21 cellular contexts compared by ENCODE assay signal in genomic region chr6:125759959-125760457, GRCh38. TPM values are rescaled to one million over a fixed set of nuclear protein-coding genes. Genes with fewer than 3 reads are reported as not detected.
"Had no signal": no experiment of that assay in that cellular context is flagged by ENCODE, and none has a peak within 500 bp of the region (broad histone marks: within the 10 kb centered on the region; RNA-seq: fewer than 3 reads in every experiment).

No MANE protein-coding gene starts in this region.

- H3K27me3 ChIP-seq: breast epithelium, ovary, right lobe of liver had no signal

- H3K27ac ChIP-seq: breast epithelium, ovary, psoas muscle, right lobe of liver, suprapubic skin had no signal

- DNase-seq: activated CD4-positive, alpha-beta T cell treated with anti-CD3 and anti-CD28 coated beads, Interleukin-2, amount 10 ng/mL, durations not matched to agents 7 days and 5 days; activated CD8-positive, alpha-beta memory T cell treated with anti-CD3 and anti-CD28 coated beads for 24 hours; activated CD8-positive, alpha-beta memory T cell treated with anti-CD3 and anti-CD28 coated beads, Interleukin-2, amount 50 U/mL, for 48 hours; activated effector memory CD4-positive, alpha-beta T cell treated with anti-CD3 and anti-CD28 coated beads, Interleukin-2, amount 50 U/mL, for 16 hours; activated naive CD4-positive, alpha-beta T cell treated with anti-CD3 and anti-CD28 coated beads, Interleukin-2, amount 50 U/mL, for 16 hours; activated T-cell treated with anti-CD3 and anti-CD28 coated beads, Interleukin-2, amount 50 U/mL, for 72 hours; cerebellar nuclear complex; effector CD8-positive, alpha-beta T cell; natural killer cell; ovary; psoas muscle; small intestine; stimulated activated CD4-positive, alpha-beta T cell treated with anti-CD3 and anti-CD28 coated beads, Interleukin-4, amount 100 ng/mL, for 1 hour; stimulated activated naive CD8-positive, alpha-beta T cell treated with anti-CD3 and anti-CD28 coated beads, Interleukin-15, amount 100 ng/mL, for 72 hours had no signal

- H3K9me3 ChIP-seq: breast epithelium, esophagus muscularis mucosa, ovary, psoas muscle, right lobe of liver, suprapubic skin had no signal

- H3K4me3 ChIP-seq: breast epithelium, esophagus muscularis mucosa, lung, ovary, psoas muscle, right lobe of liver, suprapubic skin had no signal

- ATAC-seq: activated CD4-positive, CD25-positive, alpha-beta regulatory T cell treated with anti-CD3 and anti-CD28 coated beads, Interleukin-2, amount 50 U/mL, for 24 hours; activated T-cell treated with anti-CD3 and anti-CD28 coated beads, Interleukin-2, amount 50 U/mL, for 72 hours; natural killer cell; psoas muscle; stimulated activated naive CD8-positive, alpha-beta T cell treated with anti-CD3 and anti-CD28 coated beads, Interleukin-15, amount 100 ng/mL, for 72 hours had no signal

- H3K36me3 ChIP-seq: breast epithelium, ovary, suprapubic skin had no signal

- H3K4me1 ChIP-seq: breast epithelium, esophagus muscularis mucosa, psoas muscle, right lobe of liver, suprapubic skin had no signal

RNA-seq across cellular contexts. Expression of gene HEY2, which starts 10.6 kb away (rescaled TPM):
- total RNA-seq: activated CD4-positive, alpha-beta T cell treated with anti-CD3 and anti-CD28 coated beads, Interleukin-2, amount 10 ng/mL, durations not matched to agents 7 days and 5 days; endothelial cell of umbilical vein had no signal
